In genomic region chr22:45506961-45507360, GRCh38 we compare ENCODE assay signal across 19 cellular contexts. TPM values are rescaled to one million over a fixed set of nuclear protein-coding genes. Genes with fewer than 3 reads are reported as not detected.
DNase-seq lines count a peak whose midpoint lies in the region; ATAC-seq and TF ChIP-seq lines count a peak whose summit lies in the region.
"Had no signal": no experiment of that assay in that cellular context is flagged by ENCODE, and none has a peak within 500 bp of the region (broad histone marks: within the 10 kb centered on the region; RNA-seq: fewer than 3 reads in every experiment).

No MANE protein-coding gene starts in this region.

- peaks cover 20% of the 10 kb centered on the region for H3F3A ChIP-seq in GM23338 (replicated peaks; ENCODE audit: low read depth)

- H3K4me1 Mint-ChIP-seq in GM23338 = peaks cover 61% of the 10 kb centered on the region

- no peak overlapping the region for H3K4me3 Mint-ChIP-seq in GM23338
- H3K4me3 Mint-ChIP-seq: activated CD8-positive, alpha-beta memory T cell treated with anti-CD3 and anti-CD28 coated beads, Interleukin-2, amount 10 ng/mL, durations not matched to agents 7 days and 5 days; activated naive CD8-positive, alpha-beta T cell had no signal

- no peak for TF ChIP-seq CTCF in GM23338 (conservative IDR thresholded peaks at IDR 0.05; ENCODE audit: low read depth in 2 of 2)
- no peak for TF ChIP-seq CTCF in coronary artery (IDR thresholded peaks at IDR 0.05)
- no peak for TF ChIP-seq CTCF in prostate gland (IDR thresholded peaks at IDR 0.05)

- H3K36me3 Mint-ChIP-seq in GM23338 (ENCODE audit: low read depth) = no peaks in the 10 kb centered on the region; the same call in 1 of the 3 replicates
- H3K36me3 Mint-ChIP-seq: activated CD8-positive, alpha-beta memory T cell treated with anti-CD3 and anti-CD28 coated beads, Interleukin-2, amount 10 ng/mL, durations not matched to agents 7 days and 5 days; activated naive CD8-positive, alpha-beta T cell had no signal

- peaks cover 5% of the 10 kb centered on the region for H4K20me1 ChIP-seq in GM23338 (replicated peaks; ENCODE audit: insufficient read depth)

- H2AFZ ChIP-seq in GM23338 = no peak overlapping the region

- H3K4me2 ChIP-seq in GM23338 = peak overlapping the region; percentile 97; the same call in 1 of the 2 replicates

- no peak for TF ChIP-seq POLR2A in prostate gland (IDR thresholded peaks at IDR 0.05)

- H3K4me3 ChIP-seq in GM23338 (no peak overlapping the region), coronary artery (peak overlapping the region; percentile 78), prostate gland (no peak overlapping the region), HAP-1 (no peak overlapping the region)
- H3K4me3 ChIP-seq: body of pancreas had no signal

- no peaks in the 10 kb centered on the region for H3K9me2 ChIP-seq in GM23338 (ENCODE audit: insufficient read depth)

- no peak for DNase-seq in GM23338 (ENCODE audit: low spot score)
- DNase-seq in coronary artery (ENCODE audit: low spot score) = no peak
- no peak for DNase-seq in prostate gland (ENCODE audit: low spot score)
- DNase-seq in cerebellar cortex (ENCODE audit: low spot score) = no peak
- no peak for DNase-seq in HAP-1 (ENCODE audit: low spot score in 2 of 2)
- DNase-seq in stimulated activated CD4-positive, alpha-beta T cell treated with anti-CD3 and anti-CD28 coated beads, Interleukin-1b, Interleukin-23, amount 100 ng/mL, for 48 hours = no peak
- DNase-seq: activated CD4-positive, alpha-beta T cell treated with anti-CD3 and anti-CD28 coated beads for 4 hours; activated CD8-positive, alpha-beta memory T cell treated with anti-CD3 and anti-CD28 coated beads, Interleukin-2, amount 10 ng/mL, durations not matched to agents 7 days and 5 days; body of pancreas; cortex of kidney; left ventricle myocardium superior; NCI-H1417; SHP77; small intestine; stimulated activated CD4-positive, alpha-beta T cell treated with anti-CD3 and anti-CD28 coated beads, Interleukin-4, amount 100 ng/mL, for 1 hour had no signal

- ATAC-seq in GM23338 (no peak), HG03342 (IDR thresholded peaks at IDR 0.05; ENCODE audit: unreplicated experiment) (no peak)
- ATAC-seq: activated CD8-positive, alpha-beta memory T cell treated with anti-CD3 and anti-CD28 coated beads, Interleukin-2, amount 10 ng/mL, durations not matched to agents 7 days and 5 days; body of pancreas; left ventricle myocardium superior had no signal

- H3K27me3 Mint-ChIP-seq in GM23338 (ENCODE audit: insufficient read depth, low read depth, poor library complexity) = peaks cover 10% of the 10 kb centered on the region

- H3K27me3 ChIP-seq in GM23338 (ENCODE audit: insufficient read depth) (no peaks in the 10 kb centered on the region), layer of hippocampus (ENCODE audit: control insufficient read depth, insufficient read depth, low read length) (peaks cover 12% of the 10 kb centered on the region), prostate gland (replicated peaks; ENCODE audit: insufficient read depth) (peaks cover 2% of the 10 kb centered on the region), HAP-1 (ENCODE audit: low read depth) (no peaks in the 10 kb centered on the region)
- H3K27me3 ChIP-seq: body of pancreas had no signal

- H3K27ac ChIP-seq in GM23338 (ENCODE audit: low read depth) (no peak overlapping the region), coronary artery (peak overlapping the region in 1 of 2 donors; percentile 48), layer of hippocampus (ENCODE audit: low read depth, low read length) (peak overlapping the region; percentile 49), prostate gland (peak overlapping the region; percentile 67 to 74)
- H3K27ac ChIP-seq: body of pancreas had no signal

- no peaks in the 10 kb centered on the region for H3K9me3 ChIP-seq in prostate gland
- H3K9me3 ChIP-seq in HAP-1 = no peaks in the 10 kb centered on the region
- H3K9me3 ChIP-seq: body of pancreas had no signal

- peaks cover 76% of the 10 kb centered on the region for H3K79me2 ChIP-seq in GM23338 (replicated peaks; ENCODE audit: insufficient read depth)

- no peaks in the 10 kb centered on the region for H3K9me3 Mint-ChIP-seq in GM23338

- intact Hi-C loops in prostate gland (cut with DNase I) = no loop called here

- H3K4me1 ChIP-seq in GM23338 (ENCODE audit: insufficient read depth) (peaks cover 53% of the 10 kb centered on the region), prostate gland (replicated peaks) (no peaks in the 10 kb centered on the region), HAP-1 (peaks cover 12% of the 10 kb centered on the region)

- no peaks in the 10 kb centered on the region for H3K36me3 ChIP-seq in GM23338 (ENCODE audit: insufficient read depth)
- no peaks in the 10 kb centered on the region for H3K36me3 ChIP-seq in prostate gland
- peaks cover 19% of the 10 kb centered on the region for H3K36me3 ChIP-seq in HAP-1 (replicated peaks)

- WGBS in prostate gland = 62% methylated on average over 7 of the region's 7 CpGs

- H3K27ac Mint-ChIP-seq in GM23338 = no peak overlapping the region
- H3K27ac Mint-ChIP-seq: activated CD8-positive, alpha-beta memory T cell treated with anti-CD3 and anti-CD28 coated beads, Interleukin-2, amount 10 ng/mL, durations not matched to agents 7 days and 5 days; activated naive CD8-positive, alpha-beta T cell had no signal

- in situ Hi-C loops in HAP-1 (cut with MboI; ENCODE audit: low sequenced_read_pairs) = no loop called here

TF ChIP-seq in GM23338, 12 proteins besides CTCF, POLR2A, EP300 and RAD21 (continues in another document):
- TF ChIP-seq ETS1 (IDR thresholded peaks at IDR 0.05) (no peak), ZNF462 (CRISPR knock-in tag; IDR thresholded peaks at IDR 0.05) (no peak)

RNA-seq across cellular contexts. Expression of gene FBLN1, which starts 4.3 kb away (rescaled TPM):
- 134 and 137 TPM in 2 replicates for total RNA-seq in GM23338 (2014; rRNA removed; shearing (Covaris generic))
- polyA plus RNA-seq in GM23338 (2016; fragmentation: Nextera tagmentation; extraction: Ambion mirVana) = 88.4 and 90.1 TPM in 2 replicates
- total RNA-seq in prostate gland = 100 to 1,000 TPM; 125 to 144 TPM
- total RNA-seq: OCI-LY7 had no signal
